2 cellular contexts compared by ENCODE assay signal in the genomic region with DNA sequence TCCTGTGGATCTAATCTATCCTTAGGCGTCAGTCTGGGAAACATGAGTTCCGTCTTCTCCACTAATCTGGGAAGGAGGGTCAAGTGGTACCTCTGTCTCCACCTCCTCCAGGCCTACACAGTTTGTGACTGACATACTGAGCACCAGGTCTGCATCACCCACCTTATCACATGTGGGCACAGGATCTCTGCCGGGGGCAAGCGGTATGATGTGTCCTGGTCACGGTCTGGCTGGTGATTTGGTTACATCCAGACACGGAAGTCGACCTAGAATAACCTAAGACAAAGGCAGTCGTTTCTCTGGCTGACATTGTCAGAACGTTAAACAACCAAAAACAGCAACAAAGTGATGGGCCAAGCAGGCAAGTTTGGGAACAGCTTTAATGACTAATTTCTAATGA.
TF ChIP-seq lines count a peak whose summit lies in the region.

No MANE protein-coding gene starts in this region.

TF ChIP-seq in IMR-90, 13 proteins besides CTCF, POLR2A, EP300 and RAD21:
- TF ChIP-seq FOS (IDR thresholded peaks at IDR 0.05; ENCODE audit: low read depth, low read length) (no peak), MXI1 (IDR thresholded peaks at IDR 0.05; ENCODE audit: borderline replicate concordance, low read depth, low read length) (no peak), NFE2L2 (IDR thresholded peaks at IDR 0.05; ENCODE audit: low read depth, low read length) (no peak), MAFK (IDR thresholded peaks at IDR 0.05; ENCODE audit: low read depth, low read length) (no peak), RFX5 (IDR thresholded peaks at IDR 0.05; ENCODE audit: low read depth, low read length) (no peak), BHLHE40 (IDR thresholded peaks at IDR 0.05; ENCODE audit: low read depth, low read length) (no peak), CHD1 (IDR thresholded peaks at IDR 0.05; ENCODE audit: low read depth, low read length) (no peak), MAZ (IDR thresholded peaks at IDR 0.05; ENCODE audit: borderline replicate concordance, low read depth, low read length) (no peak), RCOR1 (IDR thresholded peaks at IDR 0.05; ENCODE audit: insufficient replicate concordance, low read length) (no peak), SMC3 (IDR thresholded peaks at IDR 0.05; ENCODE audit: low read depth, low read length) (no peak), CEBPB (IDR thresholded peaks at IDR 0.05; ENCODE audit: low read depth, low read length) (no peak)
- TF ChIP-seq, protein P1, sequence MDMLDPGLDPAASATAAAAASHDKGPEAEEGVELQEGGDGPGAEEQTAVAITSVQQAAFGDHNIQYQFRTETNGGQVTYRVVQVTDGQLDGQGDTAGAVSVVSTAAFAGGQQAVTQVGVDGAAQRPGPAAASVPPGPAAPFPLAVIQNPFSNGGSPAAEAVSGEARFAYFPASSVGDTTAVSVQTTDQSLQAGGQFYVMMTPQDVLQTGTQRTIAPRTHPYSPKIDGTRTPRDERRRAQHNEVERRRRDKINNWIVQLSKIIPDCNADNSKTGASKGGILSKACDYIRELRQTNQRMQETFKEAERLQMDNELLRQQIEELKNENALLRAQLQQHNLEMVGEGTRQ (IDR thresholded peaks at IDR 0.05; ENCODE audit: low read depth, low read length) = no peak
- TF ChIP-seq, protein P2, sequence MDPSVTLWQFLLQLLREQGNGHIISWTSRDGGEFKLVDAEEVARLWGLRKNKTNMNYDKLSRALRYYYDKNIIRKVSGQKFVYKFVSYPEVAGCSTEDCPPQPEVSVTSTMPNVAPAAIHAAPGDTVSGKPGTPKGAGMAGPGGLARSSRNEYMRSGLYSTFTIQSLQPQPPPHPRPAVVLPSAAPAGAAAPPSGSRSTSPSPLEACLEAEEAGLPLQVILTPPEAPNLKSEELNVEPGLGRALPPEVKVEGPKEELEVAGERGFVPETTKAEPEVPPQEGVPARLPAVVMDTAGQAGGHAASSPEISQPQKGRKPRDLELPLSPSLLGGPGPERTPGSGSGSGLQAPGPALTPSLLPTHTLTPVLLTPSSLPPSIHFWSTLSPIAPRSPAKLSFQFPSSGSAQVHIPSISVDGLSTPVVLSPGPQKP (IDR thresholded peaks at IDR 0.05; ENCODE audit: borderline replicate concordance, low read depth, low read length) = no peak

TF ChIP-seq in H1, 55 proteins besides CTCF, POLR2A, EP300 and RAD21:
- TF ChIP-seq, protein P3, sequence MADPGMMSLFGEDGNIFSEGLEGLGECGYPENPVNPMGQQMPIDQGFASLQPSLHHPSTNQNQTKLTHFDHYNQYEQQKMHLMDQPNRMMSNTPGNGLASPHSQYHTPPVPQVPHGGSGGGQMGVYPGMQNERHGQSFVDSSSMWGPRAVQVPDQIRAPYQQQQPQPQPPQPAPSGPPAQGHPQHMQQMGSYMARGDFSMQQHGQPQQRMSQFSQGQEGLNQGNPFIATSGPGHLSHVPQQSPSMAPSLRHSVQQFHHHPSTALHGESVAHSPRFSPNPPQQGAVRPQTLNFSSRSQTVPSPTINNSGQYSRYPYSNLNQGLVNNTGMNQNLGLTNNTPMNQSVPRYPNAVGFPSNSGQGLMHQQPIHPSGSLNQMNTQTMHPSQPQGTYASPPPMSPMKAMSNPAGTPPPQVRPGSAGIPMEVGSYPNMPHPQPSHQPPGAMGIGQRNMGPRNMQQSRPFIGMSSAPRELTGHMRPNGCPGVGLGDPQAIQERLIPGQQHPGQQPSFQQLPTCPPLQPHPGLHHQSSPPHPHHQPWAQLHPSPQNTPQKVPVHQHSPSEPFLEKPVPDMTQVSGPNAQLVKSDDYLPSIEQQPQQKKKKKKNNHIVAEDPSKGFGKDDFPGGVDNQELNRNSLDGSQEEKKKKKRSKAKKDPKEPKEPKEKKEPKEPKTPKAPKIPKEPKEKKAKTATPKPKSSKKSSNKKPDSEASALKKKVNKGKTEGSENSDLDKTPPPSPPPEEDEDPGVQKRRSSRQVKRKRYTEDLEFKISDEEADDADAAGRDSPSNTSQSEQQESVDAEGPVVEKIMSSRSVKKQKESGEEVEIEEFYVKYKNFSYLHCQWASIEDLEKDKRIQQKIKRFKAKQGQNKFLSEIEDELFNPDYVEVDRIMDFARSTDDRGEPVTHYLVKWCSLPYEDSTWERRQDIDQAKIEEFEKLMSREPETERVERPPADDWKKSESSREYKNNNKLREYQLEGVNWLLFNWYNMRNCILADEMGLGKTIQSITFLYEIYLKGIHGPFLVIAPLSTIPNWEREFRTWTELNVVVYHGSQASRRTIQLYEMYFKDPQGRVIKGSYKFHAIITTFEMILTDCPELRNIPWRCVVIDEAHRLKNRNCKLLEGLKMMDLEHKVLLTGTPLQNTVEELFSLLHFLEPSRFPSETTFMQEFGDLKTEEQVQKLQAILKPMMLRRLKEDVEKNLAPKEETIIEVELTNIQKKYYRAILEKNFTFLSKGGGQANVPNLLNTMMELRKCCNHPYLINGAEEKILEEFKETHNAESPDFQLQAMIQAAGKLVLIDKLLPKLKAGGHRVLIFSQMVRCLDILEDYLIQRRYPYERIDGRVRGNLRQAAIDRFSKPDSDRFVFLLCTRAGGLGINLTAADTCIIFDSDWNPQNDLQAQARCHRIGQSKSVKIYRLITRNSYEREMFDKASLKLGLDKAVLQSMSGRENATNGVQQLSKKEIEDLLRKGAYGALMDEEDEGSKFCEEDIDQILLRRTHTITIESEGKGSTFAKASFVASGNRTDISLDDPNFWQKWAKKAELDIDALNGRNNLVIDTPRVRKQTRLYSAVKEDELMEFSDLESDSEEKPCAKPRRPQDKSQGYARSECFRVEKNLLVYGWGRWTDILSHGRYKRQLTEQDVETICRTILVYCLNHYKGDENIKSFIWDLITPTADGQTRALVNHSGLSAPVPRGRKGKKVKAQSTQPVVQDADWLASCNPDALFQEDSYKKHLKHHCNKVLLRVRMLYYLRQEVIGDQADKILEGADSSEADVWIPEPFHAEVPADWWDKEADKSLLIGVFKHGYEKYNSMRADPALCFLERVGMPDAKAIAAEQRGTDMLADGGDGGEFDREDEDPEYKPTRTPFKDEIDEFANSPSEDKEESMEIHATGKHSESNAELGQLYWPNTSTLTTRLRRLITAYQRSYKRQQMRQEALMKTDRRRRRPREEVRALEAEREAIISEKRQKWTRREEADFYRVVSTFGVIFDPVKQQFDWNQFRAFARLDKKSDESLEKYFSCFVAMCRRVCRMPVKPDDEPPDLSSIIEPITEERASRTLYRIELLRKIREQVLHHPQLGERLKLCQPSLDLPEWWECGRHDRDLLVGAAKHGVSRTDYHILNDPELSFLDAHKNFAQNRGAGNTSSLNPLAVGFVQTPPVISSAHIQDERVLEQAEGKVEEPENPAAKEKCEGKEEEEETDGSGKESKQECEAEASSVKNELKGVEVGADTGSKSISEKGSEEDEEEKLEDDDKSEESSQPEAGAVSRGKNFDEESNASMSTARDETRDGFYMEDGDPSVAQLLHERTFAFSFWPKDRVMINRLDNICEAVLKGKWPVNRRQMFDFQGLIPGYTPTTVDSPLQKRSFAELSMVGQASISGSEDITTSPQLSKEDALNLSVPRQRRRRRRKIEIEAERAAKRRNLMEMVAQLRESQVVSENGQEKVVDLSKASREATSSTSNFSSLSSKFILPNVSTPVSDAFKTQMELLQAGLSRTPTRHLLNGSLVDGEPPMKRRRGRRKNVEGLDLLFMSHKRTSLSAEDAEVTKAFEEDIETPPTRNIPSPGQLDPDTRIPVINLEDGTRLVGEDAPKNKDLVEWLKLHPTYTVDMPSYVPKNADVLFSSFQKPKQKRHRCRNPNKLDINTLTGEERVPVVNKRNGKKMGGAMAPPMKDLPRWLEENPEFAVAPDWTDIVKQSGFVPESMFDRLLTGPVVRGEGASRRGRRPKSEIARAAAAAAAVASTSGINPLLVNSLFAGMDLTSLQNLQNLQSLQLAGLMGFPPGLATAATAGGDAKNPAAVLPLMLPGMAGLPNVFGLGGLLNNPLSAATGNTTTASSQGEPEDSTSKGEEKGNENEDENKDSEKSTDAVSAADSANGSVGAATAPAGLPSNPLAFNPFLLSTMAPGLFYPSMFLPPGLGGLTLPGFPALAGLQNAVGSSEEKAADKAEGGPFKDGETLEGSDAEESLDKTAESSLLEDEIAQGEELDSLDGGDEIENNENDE (IDR thresholded peaks at IDR 0.05; ENCODE audit: insufficient replicate concordance, low read length) = no peak
- no peak for TF ChIP-seq CHD1 (IDR thresholded peaks at IDR 0.05; ENCODE audit: low read depth, low read length)
- TF ChIP-seq RFX5 (IDR thresholded peaks at IDR 0.05; ENCODE audit: borderline replicate concordance, low read depth, low read length) = no peak
- no peak for TF ChIP-seq SP4 (IDR thresholded peaks at IDR 0.05; ENCODE audit: low read length)
- no peak for TF ChIP-seq CHD2 (IDR thresholded peaks at IDR 0.05; ENCODE audit: low read length)
- TF ChIP-seq CBX5 (IDR thresholded peaks at IDR 0.05; ENCODE audit: low read depth, low read length) = no peak
- no peak for TF ChIP-seq TAF1 (IDR thresholded peaks at IDR 0.05; ENCODE audit: low read depth, low read length)
- TF ChIP-seq EZH2 (IDR thresholded peaks at IDR 0.05; ENCODE audit: low read depth, low read length, severe bottlenecking) = no peak
- TF ChIP-seq HDAC6 (IDR thresholded peaks at IDR 0.05; ENCODE audit: low read depth, low read length) = no peak
- no peak for TF ChIP-seq ASH2L (IDR thresholded peaks at IDR 0.05; ENCODE audit: low read length)
- TF ChIP-seq FOSL1 (IDR thresholded peaks at IDR 0.05; ENCODE audit: insufficient read depth, low read depth, low read length) = no peak
- TF ChIP-seq JUND (IDR thresholded peaks at IDR 0.05; ENCODE audit: low read length) = no peak
